Comparison of ENCODE assay signal across 25 cellular contexts in genomic region chr7:112058654-112059053, GRCh38.
"Had no signal": no experiment of that assay in that cellular context is flagged by ENCODE, and none has a peak within 500 bp of the region (broad histone marks: within the 10 kb centered on the region; RNA-seq: fewer than 3 reads in every experiment).

No MANE protein-coding gene starts in this region.

- H3K4me3 ChIP-seq: esophagus muscularis mucosa, left lung, sigmoid colon, upper lobe of left lung, vagina had no signal

- H3K27ac Mint-ChIP-seq: activated CD4-positive, alpha-beta memory T cell treated with anti-CD3 and anti-CD28 coated beads, Interleukin-2, amount 10 ng/mL, durations not matched to agents 7 days and 5 days; activated CD4-positive, alpha-beta T cell treated with anti-CD3 and anti-CD28 coated beads, Interleukin-2, amount 10 ng/mL, durations not matched to agents 7 days and 5 days; activated naive CD8-positive, alpha-beta T cell; activated T-cell treated with anti-CD3 and anti-CD28 coated beads, Interleukin-2, amount 50 U/mL, for 24 hours; activated T-helper 17 cell treated with anti-CD3 and anti-CD28 coated beads, Interleukin-2, amount 50 U/mL, for 72 hours; nephron; progenitor cell of endocrine pancreas; stimulated activated effector memory CD8-positive, alpha-beta T cell treated with anti-CD3 and anti-CD28 coated beads, Interleukin-12 subunit alpha, Interleukin-12 subunit beta, amount 100 ng/mL, for 72 hours; stimulated activated naive CD8-positive, alpha-beta T cell treated with anti-CD3 and anti-CD28 coated beads, Interleukin-15, Interleukin-2, amounts not matched to agents 100 ng/mL and 50 ng/mL, for 24 hours; WTC11 had no signal

- DNase-seq: activated CD4-positive, alpha-beta memory T cell treated with anti-CD3 and anti-CD28 coated beads, Interleukin-2, amount 10 ng/mL, durations not matched to agents 7 days and 5 days; activated CD4-positive, alpha-beta T cell treated with anti-CD3 and anti-CD28 coated beads for 1 hour; activated CD4-positive, alpha-beta T cell treated with anti-CD3 and anti-CD28 coated beads, Interleukin-2, amount 10 ng/mL, durations not matched to agents 7 days and 5 days; activated CD8-positive, alpha-beta memory T cell treated with anti-CD3 and anti-CD28 coated beads, Interleukin-2, amount 50 U/mL, for 48 hours; activated T-cell treated with anti-CD3 and anti-CD28 coated beads, Interleukin-2, amount 50 U/mL, for 24 hours; anterior cingulate cortex; effector CD8-positive, alpha-beta T cell; foreskin keratinocyte; left lung; sigmoid colon; small intestine; stimulated activated CD4-positive, alpha-beta T cell treated with anti-CD3 and anti-CD28 coated beads, Interleukin-4, amount 100 ng/mL, for 24 hours; T-helper 17 cell; T1000; upper lobe of left lung had no signal

- FAIRE-seq: colon, small intestine had no signal

- ATAC-seq: activated T-helper 17 cell treated with anti-CD3 and anti-CD28 coated beads, Interleukin-2, amount 50 U/mL, for 72 hours; foreskin keratinocyte; left lung; stimulated activated effector memory CD8-positive, alpha-beta T cell treated with anti-CD3 and anti-CD28 coated beads, Interleukin-12 subunit alpha, Interleukin-12 subunit beta, amount 100 ng/mL, for 72 hours; T-helper 17 cell; WTC11 had no signal

- H3K27me3 ChIP-seq: esophagus muscularis mucosa, foreskin keratinocyte, left lung, sigmoid colon, upper lobe of left lung, vagina had no signal

- H3K36me3 ChIP-seq: esophagus muscularis mucosa, left lung, sigmoid colon, upper lobe of left lung, vagina had no signal

- H3K9me3 Mint-ChIP-seq: activated CD4-positive, alpha-beta memory T cell treated with anti-CD3 and anti-CD28 coated beads, Interleukin-2, amount 10 ng/mL, durations not matched to agents 7 days and 5 days; activated CD4-positive, alpha-beta T cell treated with anti-CD3 and anti-CD28 coated beads, Interleukin-2, amount 10 ng/mL, durations not matched to agents 7 days and 5 days; activated T-cell treated with anti-CD3 and anti-CD28 coated beads, Interleukin-2, amount 50 U/mL, for 24 hours; activated T-helper 17 cell treated with anti-CD3 and anti-CD28 coated beads, Interleukin-2, amount 50 U/mL, for 72 hours; nephron; stimulated activated effector memory CD8-positive, alpha-beta T cell treated with anti-CD3 and anti-CD28 coated beads, Interleukin-12 subunit alpha, Interleukin-12 subunit beta, amount 100 ng/mL, for 72 hours; stimulated activated naive CD8-positive, alpha-beta T cell treated with anti-CD3 and anti-CD28 coated beads, Interleukin-15, Interleukin-2, amounts not matched to agents 100 ng/mL and 50 ng/mL, for 24 hours had no signal

- H3K4me1 ChIP-seq: foreskin keratinocyte had no signal

- H3K27me3 Mint-ChIP-seq: activated CD4-positive, alpha-beta memory T cell treated with anti-CD3 and anti-CD28 coated beads, Interleukin-2, amount 10 ng/mL, durations not matched to agents 7 days and 5 days; activated CD4-positive, alpha-beta T cell treated with anti-CD3 and anti-CD28 coated beads, Interleukin-2, amount 10 ng/mL, durations not matched to agents 7 days and 5 days; progenitor cell of endocrine pancreas had no signal

- H3K4me3 Mint-ChIP-seq: activated CD4-positive, alpha-beta memory T cell treated with anti-CD3 and anti-CD28 coated beads, Interleukin-2, amount 10 ng/mL, durations not matched to agents 7 days and 5 days; activated CD4-positive, alpha-beta T cell treated with anti-CD3 and anti-CD28 coated beads, Interleukin-2, amount 10 ng/mL, durations not matched to agents 7 days and 5 days; activated naive CD8-positive, alpha-beta T cell; activated T-cell treated with anti-CD3 and anti-CD28 coated beads, Interleukin-2, amount 50 U/mL, for 24 hours; activated T-helper 17 cell treated with anti-CD3 and anti-CD28 coated beads, Interleukin-2, amount 50 U/mL, for 72 hours; nephron; stimulated activated effector memory CD8-positive, alpha-beta T cell treated with anti-CD3 and anti-CD28 coated beads, Interleukin-12 subunit alpha, Interleukin-12 subunit beta, amount 100 ng/mL, for 72 hours; stimulated activated naive CD8-positive, alpha-beta T cell treated with anti-CD3 and anti-CD28 coated beads, Interleukin-15, Interleukin-2, amounts not matched to agents 100 ng/mL and 50 ng/mL, for 24 hours; T-helper 17 cell; WTC11 had no signal

- H3K9me3 ChIP-seq: esophagus muscularis mucosa, left lung, sigmoid colon, upper lobe of left lung, vagina had no signal

- H3K4me1 Mint-ChIP-seq: activated CD4-positive, alpha-beta memory T cell treated with anti-CD3 and anti-CD28 coated beads, Interleukin-2, amount 10 ng/mL, durations not matched to agents 7 days and 5 days; activated CD4-positive, alpha-beta T cell treated with anti-CD3 and anti-CD28 coated beads, Interleukin-2, amount 10 ng/mL, durations not matched to agents 7 days and 5 days; activated T-helper 17 cell treated with anti-CD3 and anti-CD28 coated beads, Interleukin-2, amount 50 U/mL, for 72 hours; nephron; stimulated activated effector memory CD8-positive, alpha-beta T cell treated with anti-CD3 and anti-CD28 coated beads, Interleukin-12 subunit alpha, Interleukin-12 subunit beta, amount 100 ng/mL, for 72 hours; T-helper 17 cell had no signal

- H3K27ac ChIP-seq: esophagus muscularis mucosa, foreskin keratinocyte, sigmoid colon, upper lobe of left lung, vagina had no signal

- H3K36me3 Mint-ChIP-seq: activated naive CD8-positive, alpha-beta T cell; stimulated activated effector memory CD8-positive, alpha-beta T cell treated with anti-CD3 and anti-CD28 coated beads, Interleukin-12 subunit alpha, Interleukin-12 subunit beta, amount 100 ng/mL, for 72 hours; WTC11 had no signal
